8 cellular contexts compared by ENCODE assay signal in the genomic region with DNA sequence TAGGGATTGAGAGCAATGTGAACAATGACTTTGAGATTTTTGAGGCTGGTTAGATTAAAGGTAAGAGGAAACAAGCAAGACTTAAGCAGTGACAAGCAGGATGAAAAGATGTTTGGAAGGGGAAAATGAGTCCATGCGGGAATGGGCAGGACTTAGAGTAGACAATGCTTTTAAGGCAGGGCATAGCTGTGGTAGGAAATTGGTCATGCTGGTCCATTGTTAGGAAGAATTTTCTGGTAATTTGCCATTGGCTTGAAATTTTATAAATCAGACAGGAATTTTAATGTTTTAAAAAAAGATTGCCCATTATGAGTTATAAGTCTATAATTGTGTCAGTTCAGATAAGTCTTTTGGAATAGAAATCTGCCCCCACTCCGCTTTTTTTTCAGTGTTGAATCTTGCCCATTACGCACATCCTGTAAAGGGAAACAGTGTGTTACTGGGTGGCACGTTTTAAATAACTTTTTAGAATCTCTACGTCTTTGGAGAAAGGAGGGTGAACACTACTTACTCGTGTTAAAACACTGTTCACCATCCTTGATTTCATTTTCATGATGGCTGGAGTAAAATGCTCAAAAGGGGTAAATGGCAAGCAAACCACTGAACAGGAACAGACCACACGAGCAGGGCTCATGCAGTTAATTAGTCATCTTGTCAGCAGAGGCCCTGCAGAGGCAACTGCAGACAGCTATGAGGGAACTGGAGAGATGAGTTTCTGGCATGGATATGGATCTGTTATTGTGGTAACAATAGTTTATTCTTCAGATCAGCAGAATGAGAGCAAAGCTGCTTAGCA. TPM values are rescaled to one million over a fixed set of nuclear protein-coding genes. Genes with fewer than 3 reads are reported as not detected.
DNase-seq lines count a peak whose midpoint lies in the region; ATAC-seq lines count a peak whose summit lies in the region.

No MANE protein-coding gene starts in this region.

- H3K27me3 ChIP-seq in muscle layer of colon (ENCODE audit: control insufficient read depth in 1 of 2, insufficient read depth in 2 of 2, low read length in 2 of 2) = no peaks in the 10 kb centered on the region

- peak overlapping the region in 1 of 2 donors; percentile 3 for H3K4me3 ChIP-seq in muscle layer of colon (ENCODE audit: low read depth in 1 of 2, low read length in 2 of 2)

- peak; percentile 22 for DNase-seq in stimulated activated CD4-positive, alpha-beta T cell treated with anti-CD3 and anti-CD28 coated beads, Interleukin-1b, Interleukin-23, amount 100 ng/mL, for 48 hours
- DNase-seq in stimulated activated CD4-positive, alpha-beta T cell treated with anti-CD3 and anti-CD28 coated beads, Interleukin-2, amount 100 ng/mL, for 48 hours = no peak
- DNase-seq in NOMO-1 treated with dmso at 0.1 percent for 144 hours (lab: John Stamatoyannopoulos, UW; ENCODE audit: unreplicated experiment) (peak; percentile 73), dermis microvascular lymphatic vessel endothelial cell (ENCODE audit: low read depth in 2 of 2) (peak; percentile 86 to 94), NCI-H1436 treated with DMSO at 0.1 percent for 48 hours (lab: John Stamatoyannopoulos, UW) (no peak), DMS53 (lab: John Stamatoyannopoulos, UW) (no peak)

- H3K27ac ChIP-seq in muscle layer of colon (ENCODE audit: low read depth, low read length) = peak overlapping the region; percentile 57

- no peaks in the 10 kb centered on the region for H3K9me3 ChIP-seq in muscle layer of colon (ENCODE audit: low read length)

- peaks cover 21% of the 10 kb centered on the region for H3K4me1 ChIP-seq in muscle layer of colon (ENCODE audit: insufficient read depth, low read length)

- peak overlapping the region; percentile 28 for H3K9ac ChIP-seq in muscle layer of colon (ENCODE audit: low read length)

- no peaks in the 10 kb centered on the region for H3K36me3 ChIP-seq in muscle layer of colon (ENCODE audit: insufficient read depth, low read length)

- peak; percentile 76 for ATAC-seq in HG02884 (IDR thresholded peaks at IDR 0.05; ENCODE audit: unreplicated experiment)

RNA-seq across cellular contexts. Expression of a gene that starts 25.0 kb away (rescaled TPM):
- total RNA-seq in dermis microvascular lymphatic vessel endothelial cell = 55.8 and 57.1 TPM in 2 replicates

Comparison
In these comparisons a context has a peak if more than half of its experiments do, and no peak if none do; other contexts are left out.
1. DNase-seq: peak in stimulated activated CD4-positive, alpha-beta T cell treated with anti-CD3 and anti-CD28 coated beads, Interleukin-1b, Interleukin-23, amount 100 ng/mL, for 48 hours (single experiment), NOMO-1 treated with dmso at 0.1 percent for 144 hours (single experiment) and dermis microvascular lymphatic vessel endothelial cell (2 of 2); none in stimulated activated CD4-positive, alpha-beta T cell treated with anti-CD3 and anti-CD28 coated beads, Interleukin-2, amount 100 ng/mL, for 48 hours (0 of 2), NCI-H1436 treated with DMSO at 0.1 percent for 48 hours (single experiment) and DMS53 (single experiment).